ENCODE assay signal across 16 cellular contexts in genomic region chr20:34573541-34573940, GRCh38. TPM values are rescaled to one million over a fixed set of nuclear protein-coding genes. Genes with fewer than 3 reads are reported as not detected.
A peak's percentile ranks its signal among the peaks of the same experiment; 100 is the strongest.
DNase-seq lines count a peak whose midpoint lies in the region; ATAC-seq and TF ChIP-seq lines count a peak whose summit lies in the region.
"Had no signal": no experiment of that assay in that cellular context is flagged by ENCODE, and none has a peak within 500 bp of the region (broad histone marks: within the 10 kb centered on the region; RNA-seq: fewer than 3 reads in every experiment).

No MANE protein-coding gene starts in this region.

- no peak for TF ChIP-seq CTCF in endodermal cell (conservative IDR thresholded peaks at IDR 0.05)

- no peaks in the 10 kb centered on the region for H3K27me3 ChIP-seq in endodermal cell (ENCODE audit: control insufficient read depth, insufficient read depth, low read length, poor library complexity, severe bottlenecking)

- DNase-seq in activated effector memory CD4-positive, alpha-beta T cell treated with anti-CD3 and anti-CD28 coated beads, Interleukin-2, amount 50 U/mL, for 16 hours = peak; percentile 24
- DNase-seq in activated effector memory CD4-positive, alpha-beta T cell treated with Interleukin-2 at 50 U/mL for 16 hours = no peak
- DNase-seq in endodermal cell (peak; percentile 24), ureter (ENCODE audit: low spot score) (peak; percentile 34), amygdala (lab: John Stamatoyannopoulos, UW) (no peak)
- no peak for DNase-seq in activated CD4-positive, alpha-beta T cell treated with anti-CD3 and anti-CD28 coated beads for 4 hours
- DNase-seq: C1 segment of cervical spinal cord; Calu3; CD4-positive, alpha-beta T cell; DMS 273 treated with DMSO at 0.1 percent for 48 hours; GM23248 had no signal

- H3K36me3 Mint-ChIP-seq in endodermal cell (ENCODE audit: low read depth) = peaks cover 32% of the 10 kb centered on the region

- H3K4me1 ChIP-seq in endodermal cell (ENCODE audit: control insufficient read depth, insufficient read depth, low read length) (no peaks in the 10 kb centered on the region), mesodermal cell (ENCODE audit: control insufficient read depth, insufficient read depth, low read length, poor library complexity, severe bottlenecking) (peaks cover 13% of the 10 kb centered on the region)

- H3K9me3 Mint-ChIP-seq in endodermal cell = no peaks in the 10 kb centered on the region
- H3K9me3 Mint-ChIP-seq: CD4-positive, alpha-beta T cell had no signal

- H3K9me3 ChIP-seq in endodermal cell (ENCODE audit: control insufficient read depth, low read length) = no peaks in the 10 kb centered on the region
- H3K9me3 ChIP-seq in mesodermal cell (ENCODE audit: control insufficient read depth, low read length) = no peaks in the 10 kb centered on the region

- H3K27me3 Mint-ChIP-seq in endodermal cell (ENCODE audit: insufficient read depth) = no peaks in the 10 kb centered on the region
- H3K27me3 Mint-ChIP-seq: B cell; CD4-positive, alpha-beta T cell had no signal

- no peak overlapping the region for H3K4me3 Mint-ChIP-seq in endodermal cell
- H3K4me3 Mint-ChIP-seq: B cell; CD4-positive, alpha-beta T cell had no signal

- ATAC-seq in HG03432 (IDR thresholded peaks at IDR 0.05; ENCODE audit: unreplicated experiment) = no peak
- ATAC-seq: GM12878, HCT116 had no signal

- no peak overlapping the region for H3K9ac ChIP-seq in endodermal cell (ENCODE audit: extremely low read depth, low read length, poor library complexity, severe bottlenecking)
- H3K9ac ChIP-seq: GM23248 had no signal

- H3K27ac Mint-ChIP-seq in endodermal cell = no peak overlapping the region
- H3K27ac Mint-ChIP-seq: B cell; CD4-positive, alpha-beta T cell had no signal

- peaks cover 4% of the 10 kb centered on the region for H3K4me1 Mint-ChIP-seq in endodermal cell

- H3K27ac ChIP-seq in endodermal cell (ENCODE audit: low read depth, low read length) = no peak overlapping the region
- peak overlapping the region; percentile 17 for H3K27ac ChIP-seq in mesodermal cell (ENCODE audit: low read depth, low read length, severe bottlenecking)
- H3K27ac ChIP-seq: GM23248 had no signal

- 93 to 98% methylated on average over 2 to 3 of the region's 3 CpGs for WGBS in endodermal cell (ENCODE audit: insufficient coverage in 1 of 2, insufficient read length in 1 of 2), 2 experiments
- 93% methylated on average over 3 of the region's 3 CpGs for WGBS in mesodermal cell (ENCODE audit: insufficient coverage in 2 of 2), 2 experiments

- peaks cover 5% of the 10 kb centered on the region for H3K36me3 ChIP-seq in endodermal cell (ENCODE audit: control insufficient read depth, insufficient read depth, low read length)
- no peaks in the 10 kb centered on the region for H3K36me3 ChIP-seq in mesodermal cell (ENCODE audit: control insufficient read depth, insufficient read depth, low read length)

- no peak overlapping the region for H3K4me3 ChIP-seq in endodermal cell (ENCODE audit: low read length)
- no peak overlapping the region for H3K4me3 ChIP-seq in mesodermal cell (ENCODE audit: extremely low read depth, insufficient read depth, low read length, poor library complexity, severe bottlenecking)
- H3K4me3 ChIP-seq: GM12878, GM23248 had no signal

RNA-seq across cellular contexts. Expression of gene MAP1LC3A, which starts 15.0 kb away (rescaled TPM):
- 10 to 100 TPM; 19.0 to 41.6 TPM for total RNA-seq in endodermal cell
- 31.0 TPM for polyA plus RNA-seq in endodermal cell (2013, experiment 1 of 2)
- 29.1 TPM for polyA plus RNA-seq in endodermal cell (2013, experiment 2 of 2)
- polyA plus RNA-seq in mesodermal cell (2013, experiment 1 of 2) = 51.3 TPM
- polyA plus RNA-seq in mesodermal cell (2013, experiment 2 of 2) = 41.9 TPM
- 36.2 TPM for total RNA-seq in ureter

RNA-seq across cellular contexts. Expression of gene DYNLRB1, which starts 57.3 kb away (rescaled TPM):
- total RNA-seq in endodermal cell = 100 to 1,000 TPM; 194 to 213 TPM
- 214 TPM for polyA plus RNA-seq in endodermal cell (2013, experiment 1 of 2)
- polyA plus RNA-seq in endodermal cell (2013, experiment 2 of 2) = 205 TPM
- polyA plus RNA-seq in mesodermal cell (2013, experiment 1 of 2) = 234 TPM
- 218 TPM for polyA plus RNA-seq in mesodermal cell (2013, experiment 2 of 2)
- total RNA-seq in ureter = 123 TPM

Comparison
In these comparisons a context has a peak if more than half of its experiments do, and no peak if none do; other contexts are left out.
1. DNase-seq: peak in activated effector memory CD4-positive, alpha-beta T cell treated with anti-CD3 and anti-CD28 coated beads, Interleukin-2, amount 50 U/mL, for 16 hours (single experiment), endodermal cell (single experiment) and ureter (single experiment); none in activated effector memory CD4-positive, alpha-beta T cell treated with Interleukin-2 at 50 U/mL for 16 hours (single experiment), amygdala (0 of 56) and activated CD4-positive, alpha-beta T cell treated with anti-CD3 and anti-CD28 coated beads for 4 hours (0 of 2).